Comparison of ENCODE assay signal across 8 cellular contexts in genomic region chr3:169148448-169149348, GRCh38.
DNase-seq lines count a peak whose midpoint lies in the region; ATAC-seq and TF ChIP-seq lines count a peak whose summit lies in the region.

No MANE protein-coding gene starts in this region.

- H3K4me3 Mint-ChIP-seq in endodermal cell (peak overlapping the region; percentile 62), osteocyte (ENCODE audit: unreplicated experiment) (peak overlapping the region; percentile 74)

- peaks cover 66% of the 10 kb centered on the region for H3K27me3 ChIP-seq in endodermal cell (ENCODE audit: control insufficient read depth, insufficient read depth, low read length, poor library complexity, severe bottlenecking)

- H3K9me3 Mint-ChIP-seq in endodermal cell, result no peaks in the 10 kb centered on the region
- H3K9me3 Mint-ChIP-seq in osteocyte (ENCODE audit: unreplicated experiment), result no peaks in the 10 kb centered on the region

- H3K27me3 Mint-ChIP-seq in endodermal cell (ENCODE audit: insufficient read depth) (peaks cover 61% of the 10 kb centered on the region), osteocyte (ENCODE audit: unreplicated experiment) (peaks cover 27% of the 10 kb centered on the region)

- TF ChIP-seq CTCF in endodermal cell (conservative IDR thresholded peaks at IDR 0.05) (no peak), osteocyte (IDR thresholded peaks at IDR 0.05) (no peak)

- H3K36me3 Mint-ChIP-seq in endodermal cell (ENCODE audit: low read depth), result no peaks in the 10 kb centered on the region
- H3K36me3 Mint-ChIP-seq in osteocyte (ENCODE audit: unreplicated experiment), result no peaks in the 10 kb centered on the region

- H3K4me3 ChIP-seq in endodermal cell (ENCODE audit: low read length), result peak overlapping the region; percentile 82

- no peak overlapping the region for H3K9ac ChIP-seq in endodermal cell (ENCODE audit: extremely low read depth, low read length, poor library complexity, severe bottlenecking)

- peaks cover 38% of the 10 kb centered on the region for H3K4me1 Mint-ChIP-seq in endodermal cell
- H3K4me1 Mint-ChIP-seq in osteocyte (ENCODE audit: unreplicated experiment), result peaks cover 37% of the 10 kb centered on the region

- no peak overlapping the region for H3K27ac Mint-ChIP-seq in endodermal cell
- no peak overlapping the region for H3K27ac Mint-ChIP-seq in osteocyte (ENCODE audit: unreplicated experiment)

- H3K36me3 ChIP-seq in endodermal cell (ENCODE audit: control insufficient read depth, insufficient read depth, low read length), result no peaks in the 10 kb centered on the region

- DNase-seq in endodermal cell (no peak), osteocyte (ENCODE audit: extremely low spot score, unreplicated experiment) (no peak), AML-193 (lab: John Stamatoyannopoulos, UW) (no peak), glomerular visceral epithelial cell (ENCODE audit: extremely low spot score) (no peak), GDM1 (lab: John Stamatoyannopoulos, UW) (no peak), SIG-M5 (lab: John Stamatoyannopoulos, UW) (no peak)

- ATAC-seq in GM18907 (IDR thresholded peaks at IDR 0.05; ENCODE audit: unreplicated experiment), result peak; percentile 11
- peak; percentile 10 for ATAC-seq in HG03175 (IDR thresholded peaks at IDR 0.05; ENCODE audit: unreplicated experiment)

- no peak overlapping the region for H3K27ac ChIP-seq in endodermal cell (ENCODE audit: low read depth, low read length)

- H3K9me3 ChIP-seq in endodermal cell (ENCODE audit: control insufficient read depth, low read length), result no peaks in the 10 kb centered on the region

- 1 to 6% methylated on average over 10 to 24 of the region's 24 CpGs for WGBS in endodermal cell (ENCODE audit: insufficient coverage in 1 of 2, insufficient read length in 1 of 2), 2 experiments

- H3K4me1 ChIP-seq in endodermal cell (ENCODE audit: control insufficient read depth, insufficient read depth, low read length), result peaks cover 5% of the 10 kb centered on the region
